Comparison of ENCODE assay signal across 23 cellular contexts in the genomic region with DNA sequence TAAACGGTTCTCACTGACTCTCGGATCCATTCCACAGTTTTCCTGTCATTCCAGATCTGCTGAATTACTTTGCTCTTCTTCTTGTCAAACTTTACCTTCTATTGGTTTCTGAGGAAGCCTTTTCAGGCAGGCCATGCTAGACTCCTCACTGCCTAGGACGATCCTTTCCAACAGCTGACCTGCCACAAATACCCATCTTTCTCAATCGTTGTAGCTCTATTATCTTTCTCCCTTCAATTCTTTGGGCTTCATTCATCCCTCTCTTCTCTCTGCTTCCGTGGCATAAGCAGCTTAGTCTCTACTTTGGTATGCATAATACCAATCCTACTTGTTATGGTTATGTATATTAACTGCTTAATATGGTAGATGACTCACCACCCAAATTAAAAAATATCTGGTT.
"Had no signal": no experiment of that assay in that cellular context is flagged by ENCODE, and none has a peak within 500 bp of the region (broad histone marks: within the 10 kb centered on the region; RNA-seq: fewer than 3 reads in every experiment).

No MANE protein-coding gene starts in this region.

- H3K9me3 ChIP-seq: left lung, mucosa of descending colon, spleen, thoracic aorta had no signal

- H3K4me1 ChIP-seq: left lung, spleen had no signal

- DNase-seq: activated CD4-positive, alpha-beta memory T cell treated with anti-CD3 and anti-CD28 coated beads for 36 hours; activated CD4-positive, alpha-beta T cell treated with anti-CD3 and anti-CD28 coated beads, Interleukin-2, amount 10 ng/mL, durations not matched to agents 24 days and 14 days; activated CD8-positive, alpha-beta memory T cell treated with anti-CD3 and anti-CD28 coated beads, Interleukin-2, amount 50 U/mL, for 48 hours; activated naive CD8-positive, alpha-beta T cell treated with anti-CD3 and anti-CD28 coated beads, Interleukin-2, amount 50 U/mL, for 24 hours; activated T-cell treated with anti-CD3 and anti-CD28 coated beads, Interleukin-2, amount 50 U/mL, for 4 hours; amygdala; caudate nucleus; cortex of kidney; head of caudate nucleus; hippocampal formation; mucosa of descending colon; posterior cingulate gyrus; right cardiac atrium; spleen; stimulated activated CD4-positive, alpha-beta T cell treated with anti-CD3 and anti-CD28 coated beads, Interleukin-2, amount 100 ng/mL, for 48 hours; trophoblast cell had no signal

- H3K4me3 ChIP-seq: left lung, lung, mucosa of descending colon, spleen, thoracic aorta had no signal

- H3K36me3 ChIP-seq: left lung, spleen, thoracic aorta had no signal

- H3K27me3 ChIP-seq: left lung, spleen had no signal

- H3K27ac ChIP-seq: left lung, spleen, thoracic aorta, VCaP had no signal

- ATAC-seq: activated CD4-positive, CD25-positive, alpha-beta regulatory T cell treated with anti-CD3 and anti-CD28 coated beads, Interleukin-2, amount 50 U/mL, for 24 hours; activated naive CD8-positive, alpha-beta T cell treated with anti-CD3 and anti-CD28 coated beads, Interleukin-2, amount 50 U/mL, for 24 hours; activated T-cell treated with anti-CD3 and anti-CD28 coated beads, Interleukin-2, amount 50 U/mL, for 4 hours; activated T-helper 17 cell treated with anti-CD3 and anti-CD28 coated beads, Interleukin-2, amount 50 U/mL, for 72 hours; left lung; mucosa of descending colon; natural killer cell treated with Interleukin-12 subunit alpha and Interleukin-12 subunit beta and Interleukin-15 and Interleukin-18, amount 100 ng/mL, for 72 hours; right cardiac atrium had no signal
